Comparison of ENCODE assay signal across 27 cellular contexts in genomic region chr10:132882069-132882468, GRCh38.
"Had no signal": no experiment of that assay in that cellular context is flagged by ENCODE, and none has a peak within 500 bp of the region (broad histone marks: within the 10 kb centered on the region; RNA-seq: fewer than 3 reads in every experiment).

No MANE protein-coding gene starts in this region.

- H3K4me2 ChIP-seq: SK-N-SH had no signal

- ATAC-seq: activated CD8-positive, alpha-beta T cell treated with anti-CD3 and anti-CD28 coated beads, Interleukin-2, amount 10 ng/mL, durations not matched to agents 7 days and 5 days; activated naive CD4-positive, alpha-beta T cell treated with anti-CD3 and anti-CD28 coated beads, Interleukin-2, amount 50 U/mL, for 72 hours; activated naive CD8-positive, alpha-beta T cell treated with anti-CD3 and anti-CD28 coated beads, Interleukin-2, amount 50 U/mL, for 24 hours; activated T-helper 17 cell treated with anti-CD3 and anti-CD28 coated beads, Interleukin-2, amount 50 U/mL, for 72 hours; body of pancreas; Panc1; Right ventricle myocardium inferior had no signal

- DNase-seq: activated CD4-positive, alpha-beta T cell treated with anti-CD3 and anti-CD28 coated beads for 48 hours; activated CD4-positive, alpha-beta T cell treated with anti-CD3 and anti-CD28 coated beads, Interleukin-2, amount 50 U/mL, for 4 hours; activated CD4-positive, CD25-positive, alpha-beta regulatory T cell treated with anti-CD3 and anti-CD28 coated beads, Interleukin-2, amount 50 U/mL, for 72 hours; activated CD8-positive, alpha-beta T cell treated with anti-CD3 and anti-CD28 coated beads, Interleukin-2, amount 10 ng/mL, durations not matched to agents 7 days and 5 days; activated naive CD8-positive, alpha-beta T cell treated with anti-CD3 and anti-CD28 coated beads, Interleukin-2, amount 50 U/mL, for 24 hours; activated T-cell treated with anti-CD3 and anti-CD28 coated beads, Interleukin-2, amount 50 U/mL, for 48 hours; amniotic stem cell; MG63; MV-4-11; NCI-H1092 treated with DMSO at 0.1 percent for 48 hours; NCI-H1417 treated with DMSO at 0.1 percent for 48 hours; NCI-H1694; NCI-H2029 treated with DMSO at 0.1 percent for 48 hours; NCI-H345; NCI-H510A treated with DMSO at 0.1 percent for 48 hours; NCI-H69; NK-92 treated with Interleukin-12 subunit alpha and Interleukin-12 subunit beta, amount 100 ng/mL, for 24 hours; OCI-M1; RPMI8226; SJCRH30; SK-N-SH had no signal

- H3K9ac ChIP-seq: SK-N-SH had no signal

- H3K27ac ChIP-seq: ascending aorta, body of pancreas, SJCRH30 had no signal

- H3K36me3 ChIP-seq: ascending aorta, MG63, SJCRH30 had no signal

- H3K4me3 ChIP-seq: ascending aorta, body of pancreas, MG63, SJCRH30 had no signal

- H3K4me1 ChIP-seq: ascending aorta, body of pancreas, SJCRH30 had no signal

- H3K9me3 ChIP-seq: ascending aorta, body of pancreas, MG63, SJCRH30, SK-N-SH had no signal

- H3K27me3 ChIP-seq: ascending aorta, body of pancreas, MG63, SJCRH30 had no signal
